ENCODE assay signal across 16 cellular contexts in genomic region chr7:112798199-112799159, GRCh38. TPM values are rescaled to one million over a fixed set of nuclear protein-coding genes. Genes with fewer than 3 reads are reported as not detected.
DNase-seq lines count a peak whose midpoint lies in the region; ATAC-seq and TF ChIP-seq lines count a peak whose summit lies in the region.
"Had no signal": no experiment of that assay in that cellular context is flagged by ENCODE, and none has a peak within 500 bp of the region (broad histone marks: within the 10 kb centered on the region; RNA-seq: fewer than 3 reads in every experiment).

No MANE protein-coding gene starts in this region.

- CTCF ChIA-PET in WTC11 (lab: Charles Lee), result no interaction called here

- POLR2A ChIA-PET in WTC11 (lab: Charles Lee), result no interaction called here

- no peak overlapping the region for H3K27ac Mint-ChIP-seq in WTC11
- peak overlapping the region; percentile 24 for H3K27ac Mint-ChIP-seq in nephron progenitor cell
- no peak overlapping the region for H3K27ac Mint-ChIP-seq in activated T-helper 1 cell treated with anti-CD3 and anti-CD28 coated beads, Interleukin-12 subunit alpha, Interleukin-12 subunit beta, Interleukin-2, Interleukin-4 antibody, amounts not matched to agents 30 ng/mL and 10 ng/mL and 1 ng/mL, durations not matched to agents 14 hours and 24 hours and 36 hours
- H3K27ac Mint-ChIP-seq: endodermal cell; stimulated activated naive B cell treated with anti-CD40 and anti-IgM and Interleukin-4, amounts not matched to agents 10 μg/mL and 1 μg/mL and 100 μg/mL, for 72 hours had no signal

- DNase-seq in NCI-H2227 (lab: John Stamatoyannopoulos, UW; ENCODE audit: unreplicated experiment) (peak; percentile 38), NCI-H2227 treated with DMSO at 0.1 percent for 48 hours (lab: John Stamatoyannopoulos, UW) (no peak), KBM-7 (peak; percentile 51), WTC11 (ENCODE audit: low spot score) (no peak), nephron progenitor cell (no peak), heart left ventricle (no peak), testis (no peak)
- DNase-seq in activated T-helper 1 cell treated with anti-CD3 and anti-CD28 coated beads, Interleukin-12 subunit alpha, Interleukin-12 subunit beta, Interleukin-2, Interleukin-4 antibody, amounts not matched to agents 30 ng/mL and 10 ng/mL and 1 ng/mL, durations not matched to agents 14 hours and 24 hours and 36 hours (ENCODE audit: low spot score), result no peak
- DNase-seq: endodermal cell; left colon; MV-4-11; stimulated activated naive B cell treated with anti-CD40 and anti-IgM and Interleukin-4, amounts not matched to agents 10 μg/mL and 1 μg/mL and 100 μg/mL, for 72 hours; SW 1271; upper lobe of left lung had no signal

- WGBS in heart left ventricle, 4 donors, result 43 to 50% (median 44%) methylated on average over 2 of the region's 2 CpGs
- WGBS in testis, 2 donors, result 47 to 65% methylated on average over 2 of the region's 2 CpGs

- no peak overlapping the region for H3K4me3 Mint-ChIP-seq in WTC11
- no peak overlapping the region for H3K4me3 Mint-ChIP-seq in nephron progenitor cell
- no peak overlapping the region for H3K4me3 Mint-ChIP-seq in activated T-helper 1 cell treated with anti-CD3 and anti-CD28 coated beads, Interleukin-12 subunit alpha, Interleukin-12 subunit beta, Interleukin-2, Interleukin-4 antibody, amounts not matched to agents 30 ng/mL and 10 ng/mL and 1 ng/mL, durations not matched to agents 14 hours and 24 hours and 36 hours
- H3K4me3 Mint-ChIP-seq: central memory CD8-positive, alpha-beta T cell; endodermal cell; stimulated activated naive B cell treated with anti-CD40 and anti-IgM and Interleukin-4, amounts not matched to agents 10 μg/mL and 1 μg/mL and 100 μg/mL, for 72 hours had no signal

- no peaks in the 10 kb centered on the region for H3K9me3 Mint-ChIP-seq in WTC11
- H3K9me3 Mint-ChIP-seq in nephron progenitor cell, result no peaks in the 10 kb centered on the region
- no peaks in the 10 kb centered on the region for H3K9me3 Mint-ChIP-seq in activated T-helper 1 cell treated with anti-CD3 and anti-CD28 coated beads, Interleukin-12 subunit alpha, Interleukin-12 subunit beta, Interleukin-2, Interleukin-4 antibody, amounts not matched to agents 30 ng/mL and 10 ng/mL and 1 ng/mL, durations not matched to agents 14 hours and 24 hours and 36 hours
- H3K9me3 Mint-ChIP-seq: central memory CD8-positive, alpha-beta T cell; endodermal cell; stimulated activated naive B cell treated with anti-CD40 and anti-IgM and Interleukin-4, amounts not matched to agents 10 μg/mL and 1 μg/mL and 100 μg/mL, for 72 hours had no signal

- no peak for TF ChIP-seq POLR2A in heart left ventricle (IDR thresholded peaks at IDR 0.05)
- TF ChIP-seq POLR2A in testis (IDR thresholded peaks at IDR 0.05), result no peak

- H3K36me3 Mint-ChIP-seq in WTC11, result no peaks in the 10 kb centered on the region
- no peaks in the 10 kb centered on the region for H3K36me3 Mint-ChIP-seq in nephron progenitor cell (ENCODE audit: low read depth)
- H3K36me3 Mint-ChIP-seq in activated T-helper 1 cell treated with anti-CD3 and anti-CD28 coated beads, Interleukin-12 subunit alpha, Interleukin-12 subunit beta, Interleukin-2, Interleukin-4 antibody, amounts not matched to agents 30 ng/mL and 10 ng/mL and 1 ng/mL, durations not matched to agents 14 hours and 24 hours and 36 hours (ENCODE audit: low read depth), result no peaks in the 10 kb centered on the region
- H3K36me3 Mint-ChIP-seq: stimulated activated naive B cell treated with anti-CD40 and anti-IgM and Interleukin-4, amounts not matched to agents 10 μg/mL and 1 μg/mL and 100 μg/mL, for 72 hours had no signal

- ATAC-seq in WTC11 (no peak), heart left ventricle (no peak)
- ATAC-seq: activated CD4-positive, CD25-positive, alpha-beta regulatory T cell treated with anti-CD3 and anti-CD28 coated beads, Interleukin-2, amount 50 U/mL, for 24 hours; left colon; stimulated activated naive B cell treated with anti-CD40 and anti-IgM and Interleukin-4, amounts not matched to agents 10 μg/mL and 1 μg/mL and 100 μg/mL, for 72 hours had no signal

- H3K4me3 ChIP-seq in heart left ventricle (no peak overlapping the region), testis (no peak overlapping the region)
- H3K4me3 ChIP-seq: upper lobe of left lung had no signal

- TF ChIP-seq CTCF in WTC11 (IDR thresholded peaks at IDR 0.05) (no peak), nephron progenitor cell (IDR thresholded peaks at IDR 0.05) (no peak), heart left ventricle (IDR thresholded peaks at IDR 0.05) (no peak), testis (IDR thresholded peaks at IDR 0.05) (no peak)

- H3K36me3 ChIP-seq in heart left ventricle (no peaks in the 10 kb centered on the region), testis (ENCODE audit: low read depth, missing control alignments) (no peaks in the 10 kb centered on the region)
- H3K36me3 ChIP-seq: upper lobe of left lung had no signal

- no peaks in the 10 kb centered on the region for H3K4me1 Mint-ChIP-seq in WTC11
- H3K4me1 Mint-ChIP-seq in nephron progenitor cell, result no peaks in the 10 kb centered on the region
- H3K4me1 Mint-ChIP-seq in activated T-helper 1 cell treated with anti-CD3 and anti-CD28 coated beads, Interleukin-12 subunit alpha, Interleukin-12 subunit beta, Interleukin-2, Interleukin-4 antibody, amounts not matched to agents 30 ng/mL and 10 ng/mL and 1 ng/mL, durations not matched to agents 14 hours and 24 hours and 36 hours (ENCODE audit: low read depth), result peaks cover 9% of the 10 kb centered on the region
- H3K4me1 Mint-ChIP-seq: central memory CD8-positive, alpha-beta T cell; endodermal cell; stimulated activated naive B cell treated with anti-CD40 and anti-IgM and Interleukin-4, amounts not matched to agents 10 μg/mL and 1 μg/mL and 100 μg/mL, for 72 hours had no signal

- H3K27me3 Mint-ChIP-seq in WTC11 (ENCODE audit: low read depth), result no peaks in the 10 kb centered on the region
- H3K27me3 Mint-ChIP-seq in nephron progenitor cell (ENCODE audit: low read depth, poor library complexity), result no peaks in the 10 kb centered on the region
- no peaks in the 10 kb centered on the region for H3K27me3 Mint-ChIP-seq in activated T-helper 1 cell treated with anti-CD3 and anti-CD28 coated beads, Interleukin-12 subunit alpha, Interleukin-12 subunit beta, Interleukin-2, Interleukin-4 antibody, amounts not matched to agents 30 ng/mL and 10 ng/mL and 1 ng/mL, durations not matched to agents 14 hours and 24 hours and 36 hours (ENCODE audit: insufficient read depth)
- H3K27me3 Mint-ChIP-seq: central memory CD8-positive, alpha-beta T cell; stimulated activated naive B cell treated with anti-CD40 and anti-IgM and Interleukin-4, amounts not matched to agents 10 μg/mL and 1 μg/mL and 100 μg/mL, for 72 hours had no signal

- in situ Hi-C loops in KBM-7 (cut with MboI; ENCODE audit: low pct_unique_long_range_greater_than_20kb, low sequenced_read_pairs), result no loop called here

- H3K27me3 ChIP-seq in heart left ventricle (no peaks in the 10 kb centered on the region), testis (no peaks in the 10 kb centered on the region)
- H3K27me3 ChIP-seq: upper lobe of left lung had no signal

- intact Hi-C loops in heart left ventricle (cut with DNase I), result loop anchor here in 2 of 10 donors (10.0 kb wide), 1 partner anchor 136 kb away; a partner anchor contains a TSS
- intact Hi-C loops in activated T-helper 1 cell treated with anti-CD3 and anti-CD28 coated beads, Interleukin-12 subunit alpha, Interleukin-12 subunit beta, Interleukin-2, Interleukin-4 antibody, amounts not matched to agents 30 ng/mL and 10 ng/mL and 1 ng/mL, durations not matched to agents 14 hours and 24 hours and 36 hours (cut with micrococcal nuclease), result loop anchor here (10.0 kb wide), 1 partner anchor 244 kb away; no protein-coding TSS in a partner anchor
- intact Hi-C loops in testis (cut with DNase I; ENCODE audit: low total_unique reads), result no loop called here

- H3K27ac ChIP-seq in heart left ventricle (no peak overlapping the region), testis (no peak overlapping the region)
- H3K27ac ChIP-seq: upper lobe of left lung had no signal

- H3K4me1 ChIP-seq in heart left ventricle, result peaks cover 0 to 7% (median 0%) of the 10 kb centered on the region in 12 donors
- H3K4me1 ChIP-seq in testis, result no peaks in the 10 kb centered on the region
- H3K4me1 ChIP-seq: upper lobe of left lung had no signal

- H3K9me3 ChIP-seq in heart left ventricle (no peaks in the 10 kb centered on the region), testis (no peaks in the 10 kb centered on the region)
- H3K9me3 ChIP-seq: upper lobe of left lung had no signal

TF ChIP-seq in WTC11, 78 proteins besides CTCF, POLR2A, EP300 and RAD21:
- TF ChIP-seq HMGA2 (CRISPR knock-in tag; IDR thresholded peaks at IDR 0.05) (peak; percentile 53; the same call in 1 of the 2 replicates), PRRX2 (CRISPR knock-in tag; IDR thresholded peaks at IDR 0.05) (no peak)

RNA-seq across cellular contexts. Expression of gene TMEM168, which starts 8.3 kb away (rescaled TPM):
- total RNA-seq in WTC11 (2021) (11.2 to 13.3 TPM (median 12.7 TPM) in 3 replicates), heart left ventricle (10 to 100 TPM; 15.6 to 23.3 (median 18.1) TPM), testis (10 to 100 TPM; 26.1 to 31.7 TPM)
- polyA plus RNA-seq in heart left ventricle (10 to 100 TPM in 1 of 2 donors, 1 to 10 TPM in 1; 6.7 to 15.6 TPM), testis (ENCODE audit: insufficient read depth, low read depth, low replicate concordance) (21.4 TPM)
- 18.1 and 18.2 TPM in 2 replicates for total RNA-seq in activated T-helper 1 cell treated with anti-CD3 and anti-CD28 coated beads, Interleukin-12 subunit alpha, Interleukin-12 subunit beta, Interleukin-2, Interleukin-4 antibody, amounts not matched to agents 30 ng/mL and 10 ng/mL and 1 ng/mL, durations not matched to agents 14 hours and 24 hours and 36 hours

Comparison
In these comparisons a context has a peak if more than half of its experiments do, and no peak if none do; other contexts are left out.
1. DNase-seq: peak in NCI-H2227 (single experiment) and KBM-7 (single experiment); none in NCI-H2227 treated with DMSO at 0.1 percent for 48 hours (single experiment), WTC11 (single experiment), nephron progenitor cell (single experiment), heart left ventricle (0 of 5), activated T-helper 1 cell treated with anti-CD3 and anti-CD28 coated beads, Interleukin-12 subunit alpha, Interleukin-12 subunit beta, Interleukin-2, Interleukin-4 antibody, amounts not matched to agents 30 ng/mL and 10 ng/mL and 1 ng/mL, durations not matched to agents 14 hours and 24 hours and 36 hours (single experiment) and testis (single experiment).